Comparison of ENCODE assay signal across 8 cellular contexts in genomic region chr6:148051-148984, GRCh38.
DNase-seq lines count a peak whose midpoint lies in the region; ATAC-seq and TF ChIP-seq lines count a peak whose summit lies in the region.
"Not testable (repeated sequence)": the region's sequence is repeated elsewhere in the genome, so short reads cannot be mapped to it uniquely, and the experiment has no call there.

No MANE protein-coding gene starts in this region.

- TF ChIP-seq CTCF in 22Rv1 (IDR thresholded peaks at IDR 0.05), result peak; percentile 82

- H3K4me3 ChIP-seq in MG63, result not testable (repeated sequence)

- H3K9me3 Mint-ChIP-seq in T-cell, result not testable (repeated sequence)

- POLR2A ChIA-PET in T-cell (lab: Charles Lee), result not testable (repeated sequence)

- not testable (repeated sequence) for H3K27me3 Mint-ChIP-seq in T-cell

- peak; percentile 42 for DNase-seq in MG63
- peak in 32 of 34 experiments; percentile 18 to 68 (median 44) for DNase-seq in T-cell
- peak; percentile 87 for DNase-seq in activated effector memory CD4-positive, alpha-beta T cell treated with anti-CD3 and anti-CD28 coated beads, Interleukin-2, amount 50 U/mL, for 16 hours
- DNase-seq in glomerular visceral epithelial cell (ENCODE audit: extremely low spot score), result peak; percentile 31
- DNase-seq in posterior vena cava (ENCODE audit: low spot score), result peak; percentile 76

- H3K9me3 ChIP-seq in MG63, result not testable (repeated sequence)

- H3K27me3 ChIP-seq in MG63, result not testable (repeated sequence)

- not testable (repeated sequence) for H3K4me3 Mint-ChIP-seq in T-cell

- H3K36me3 ChIP-seq in MG63, result not testable (repeated sequence)

- intact Hi-C loops in posterior vena cava (cut with DNase I), result not testable (repeated sequence)

- H3K4me1 Mint-ChIP-seq in T-cell, result not testable (repeated sequence)

- ATAC-seq in GM18520 (IDR thresholded peaks at IDR 0.05; ENCODE audit: unreplicated experiment), result peak; percentile 86
- ATAC-seq in HG02759 (IDR thresholded peaks at IDR 0.05; ENCODE audit: unreplicated experiment), result peak; percentile 94
- ATAC-seq in T-cell (replicated peaks in 1 of 4), result peak in 3 of 4 experiments; percentile 34 to 38 (median 35)

- H3K27ac ChIP-seq in 22Rv1, result not testable (repeated sequence)

- CTCF ChIA-PET in T-cell (lab: Charles Lee), result not testable (repeated sequence)

- not testable (repeated sequence) for H3K36me3 Mint-ChIP-seq in T-cell

- H3K27ac Mint-ChIP-seq in T-cell, result not testable (repeated sequence)

Comparison
In these comparisons a context has a peak if more than half of its experiments do, and no peak if none do; other contexts are left out.
1. ATAC-seq: peak in every context shown above with its lines; median percentile 94 in HG02759; 86 in GM18520; 35 in T-cell.
2. DNase-seq: peak in every context shown above with its lines; median percentile 87 in activated effector memory CD4-positive, alpha-beta T cell treated with anti-CD3 and anti-CD28 coated beads, Interleukin-2, amount 50 U/mL, for 16 hours; 76 in posterior vena cava; 44 in T-cell; 42 in MG63; 31 in glomerular visceral epithelial cell.